8 cellular contexts compared by ENCODE assay signal in the genomic region with DNA sequence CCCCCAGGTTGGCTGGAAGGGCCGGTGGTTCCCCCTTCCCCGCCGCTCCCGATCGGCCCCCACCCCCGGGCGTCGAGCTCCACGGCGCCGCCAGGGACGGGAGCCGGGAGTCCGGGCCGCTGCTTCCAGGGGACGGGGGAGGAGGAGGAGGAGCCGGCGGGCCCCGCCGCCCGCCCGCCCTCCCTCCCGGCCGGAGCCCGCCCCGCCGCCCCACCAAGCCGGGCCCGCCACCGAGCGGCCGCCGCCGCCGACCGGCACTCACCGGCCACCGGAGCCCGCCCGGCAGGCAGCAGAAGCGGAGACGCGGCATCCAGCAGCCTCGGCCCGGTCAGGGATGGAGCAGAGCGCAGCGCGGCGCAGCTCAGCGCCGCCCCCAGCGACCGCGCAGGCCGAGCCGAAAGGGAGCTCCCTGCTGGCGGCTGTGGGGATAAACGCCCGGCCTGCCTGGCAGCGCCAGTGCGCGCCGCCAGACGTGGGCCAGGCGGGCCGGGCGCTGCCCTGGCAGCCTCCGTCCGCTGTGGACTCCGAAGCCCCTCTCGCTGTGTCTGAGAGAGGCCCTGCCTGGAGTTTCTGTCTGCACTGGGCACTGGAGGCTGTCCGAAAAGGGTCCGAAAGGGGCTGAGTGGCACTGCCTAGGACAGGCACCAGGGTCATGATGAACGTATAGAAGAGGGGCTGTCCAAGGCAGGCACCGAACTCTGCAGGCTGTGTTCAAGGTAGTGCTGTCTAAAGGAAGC. TPM values are rescaled to one million over a fixed set of nuclear protein-coding genes. Genes with fewer than 3 reads are reported as not detected.
DNase-seq lines count a peak whose midpoint lies in the region; ATAC-seq and TF ChIP-seq lines count a peak whose summit lies in the region.

A gene with protein sequence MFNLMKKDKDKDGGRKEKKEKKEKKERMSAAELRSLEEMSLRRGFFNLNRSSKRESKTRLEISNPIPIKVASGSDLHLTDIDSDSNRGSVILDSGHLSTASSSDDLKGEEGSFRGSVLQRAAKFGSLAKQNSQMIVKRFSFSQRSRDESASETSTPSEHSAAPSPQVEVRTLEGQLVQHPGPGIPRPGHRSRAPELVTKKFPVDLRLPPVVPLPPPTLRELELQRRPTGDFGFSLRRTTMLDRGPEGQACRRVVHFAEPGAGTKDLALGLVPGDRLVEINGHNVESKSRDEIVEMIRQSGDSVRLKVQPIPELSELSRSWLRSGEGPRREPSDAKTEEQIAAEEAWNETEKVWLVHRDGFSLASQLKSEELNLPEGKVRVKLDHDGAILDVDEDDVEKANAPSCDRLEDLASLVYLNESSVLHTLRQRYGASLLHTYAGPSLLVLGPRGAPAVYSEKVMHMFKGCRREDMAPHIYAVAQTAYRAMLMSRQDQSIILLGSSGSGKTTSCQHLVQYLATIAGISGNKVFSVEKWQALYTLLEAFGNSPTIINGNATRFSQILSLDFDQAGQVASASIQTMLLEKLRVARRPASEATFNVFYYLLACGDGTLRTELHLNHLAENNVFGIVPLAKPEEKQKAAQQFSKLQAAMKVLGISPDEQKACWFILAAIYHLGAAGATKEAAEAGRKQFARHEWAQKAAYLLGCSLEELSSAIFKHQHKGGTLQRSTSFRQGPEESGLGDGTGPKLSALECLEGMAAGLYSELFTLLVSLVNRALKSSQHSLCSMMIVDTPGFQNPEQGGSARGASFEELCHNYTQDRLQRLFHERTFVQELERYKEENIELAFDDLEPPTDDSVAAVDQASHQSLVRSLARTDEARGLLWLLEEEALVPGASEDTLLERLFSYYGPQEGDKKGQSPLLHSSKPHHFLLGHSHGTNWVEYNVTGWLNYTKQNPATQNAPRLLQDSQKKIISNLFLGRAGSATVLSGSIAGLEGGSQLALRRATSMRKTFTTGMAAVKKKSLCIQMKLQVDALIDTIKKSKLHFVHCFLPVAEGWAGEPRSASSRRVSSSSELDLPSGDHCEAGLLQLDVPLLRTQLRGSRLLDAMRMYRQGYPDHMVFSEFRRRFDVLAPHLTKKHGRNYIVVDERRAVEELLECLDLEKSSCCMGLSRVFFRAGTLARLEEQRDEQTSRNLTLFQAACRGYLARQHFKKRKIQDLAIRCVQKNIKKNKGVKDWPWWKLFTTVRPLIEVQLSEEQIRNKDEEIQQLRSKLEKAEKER (N-terminal part only) (minus strand): TSS at position 348 of the 737 bp plus-strand sequence. CDS start 13,458 bp downstream, outside the sequence.

- H3K27ac ChIP-seq in KOPT-K1 (ENCODE audit: low read depth, low read length, poor library complexity, severe bottlenecking) (peak within 1 kb of the TSS; percentile 40), gastroesophageal sphincter (peak within 1 kb of the TSS; percentile 82 to 93 (median 90)), neutrophil (no peak within 1 kb of the TSS), substantia nigra (ENCODE audit: low read depth, low read length, poor library complexity, severe bottlenecking) (peak within 1 kb of the TSS; percentile 99)

- DNase-seq in DMS153 treated with DMSO at 0.1 percent for 48 hours (lab: John Stamatoyannopoulos, UW; ENCODE audit: unreplicated experiment) (peak; percentile 70), SK-MEL-5 (ENCODE audit: low read depth, low spot score) (peak; percentile 74), substantia nigra (lab: John Stamatoyannopoulos, UW) (peak in 46 of 49 donors; percentile 36 to 87 (median 72))
- peak; percentile 83 for DNase-seq in activated naive CD4-positive, alpha-beta T cell treated with Interleukin-2 at 50 U/mL for 16 hours

- no CpG with 5 or more reads among the region's 75 CpGs for WGBS in gastroesophageal sphincter (ENCODE audit: low coverage in 1 of 2), 2 donors

- H3K36me3 ChIP-seq in KOPT-K1 (ENCODE audit: insufficient read depth, low read length) (no peaks in the 10 kb centered on the region), gastroesophageal sphincter (no peaks in the 10 kb centered on the region), neutrophil (no peaks in the 10 kb centered on the region)

- TF ChIP-seq POLR2A in gastroesophageal sphincter (IDR thresholded peaks at IDR 0.05): peak in 1 of 2 donors; percentile 41

- no peaks in the 10 kb centered on the region for H3K27me3 ChIP-seq in gastroesophageal sphincter
- H3K27me3 ChIP-seq in neutrophil: peaks cover 59% of the 10 kb centered on the region

- in situ Hi-C loops in SK-MEL-5 (cut with HindIII; ENCODE audit: low pct_unique_long_range_greater_than_20kb, low sequenced_read_pairs): no loop called here

- TF ChIP-seq CTCF in gastroesophageal sphincter (IDR thresholded peaks at IDR 0.05) (peak in 3 of 4 experiments; percentile 91 to 98 (median 97)), neutrophil (IDR thresholded peaks at IDR 0.05) (peak; percentile 87)

- no peaks in the 10 kb centered on the region for H3K9me3 ChIP-seq in KOPT-K1 (ENCODE audit: insufficient read depth, low read length, poor library complexity, severe bottlenecking)
- no peaks in the 10 kb centered on the region for H3K9me3 ChIP-seq in gastroesophageal sphincter
- no peaks in the 10 kb centered on the region for H3K9me3 ChIP-seq in neutrophil

- ATAC-seq in GM21619 (IDR thresholded peaks at IDR 0.05; ENCODE audit: unreplicated experiment) (peak; percentile 71), gastroesophageal sphincter (peak; percentile 94)

- no peak for TF ChIP-seq EP300 in gastroesophageal sphincter (IDR thresholded peaks at IDR 0.05)

- H3K4me3 ChIP-seq in gastroesophageal sphincter (peak within 1 kb of the TSS; percentile 72 to 79), neutrophil (ENCODE audit: low read depth in 1 of 2, low read length in 1 of 2) (peak within 1 kb of the TSS; percentile 43 to 47)

- H3K4me1 ChIP-seq in gastroesophageal sphincter (peaks cover 0 to 58% (median 42%) of the 10 kb centered on the region in 3 donors), neutrophil (ENCODE audit: control insufficient read depth in 1 of 2, insufficient read depth in 1 of 2, low read depth in 1 of 2, low read length in 1 of 2) (peaks cover 13 to 18% of the 10 kb centered on the region in 2 experiments)

RNA-seq across cellular contexts. Expression of the gene that starts here (rescaled TPM):
- total RNA-seq in SK-MEL-5 (2014; rRNA removed; shearing (Covaris generic)): 14.9 and 16.3 TPM in 2 replicates
- 20.0 and 26.4 TPM in 2 replicates for polyA plus RNA-seq in SK-MEL-5 (2015; cell fraction: cytosol; rRNA removed)
- polyA plus RNA-seq in SK-MEL-5 (2015; cell fraction: nucleus; rRNA removed): 63.4 and 87.6 TPM in 2 replicates
- total RNA-seq in gastroesophageal sphincter: 10 to 100 TPM; 45.5 to 70.5 (median 56.5) TPM
